17 cellular contexts compared by ENCODE assay signal in the genomic region with DNA sequence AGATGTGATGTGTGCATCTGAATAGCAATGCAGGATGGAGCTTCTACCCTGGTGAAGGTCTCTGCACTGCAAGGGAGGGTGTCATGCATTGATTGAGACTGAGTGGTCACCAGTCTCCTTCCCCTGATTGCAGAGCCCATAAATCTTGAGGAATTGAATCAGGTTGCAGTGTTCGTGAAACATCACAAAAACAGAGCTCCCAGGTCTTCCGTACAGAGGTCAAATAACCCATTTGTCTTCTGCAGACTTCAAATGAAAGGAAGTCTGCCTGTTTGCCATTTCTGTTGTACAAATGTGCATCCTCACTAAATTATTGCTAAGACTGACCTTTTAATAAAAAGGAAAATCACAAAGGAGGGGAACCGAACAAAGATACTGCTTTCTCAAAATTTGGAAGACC.
A peak's percentile ranks its signal among the peaks of the same experiment; 100 is the strongest.
DNase-seq lines count a peak whose midpoint lies in the region; ATAC-seq and TF ChIP-seq lines count a peak whose summit lies in the region.
"Had no signal": no experiment of that assay in that cellular context is flagged by ENCODE, and none has a peak within 500 bp of the region (broad histone marks: within the 10 kb centered on the region; RNA-seq: fewer than 3 reads in every experiment).

No MANE protein-coding gene starts in this region.

- ATAC-seq in heart left ventricle = no peak
- no peak for ATAC-seq in stimulated activated naive CD8-positive, alpha-beta T cell treated with anti-CD3 and anti-CD28 coated beads, Interleukin-15, amount 100 ng/mL, for 72 hours
- ATAC-seq: A549 had no signal

- no peak overlapping the region for H3K4me3 ChIP-seq in heart left ventricle
- no peak overlapping the region for H3K4me3 ChIP-seq in right atrium auricular region
- no peak overlapping the region for H3K4me3 ChIP-seq in mesodermal cell (ENCODE audit: extremely low read depth, insufficient read depth, low read length, poor library complexity, severe bottlenecking)
- H3K4me3 ChIP-seq in thymus (ENCODE audit: low read length) = no peak overlapping the region
- H3K4me3 ChIP-seq: A549 had no signal

- H3K27me3 Mint-ChIP-seq in CD14-positive monocyte (ENCODE audit: low read depth in 3 of 3) = peaks cover 0 to 2% (median 2%) of the 10 kb centered on the region in 3 donors
- H3K27me3 Mint-ChIP-seq in stimulated activated naive CD8-positive, alpha-beta T cell treated with anti-CD3 and anti-CD28 coated beads, Interleukin-15, amount 100 ng/mL, for 72 hours = peaks cover 8% of the 10 kb centered on the region

- H3K9me3 ChIP-seq in heart left ventricle = no peaks in the 10 kb centered on the region
- no peaks in the 10 kb centered on the region for H3K9me3 ChIP-seq in right atrium auricular region
- no peaks in the 10 kb centered on the region for H3K9me3 ChIP-seq in mesodermal cell (ENCODE audit: control insufficient read depth, low read length)
- no peaks in the 10 kb centered on the region for H3K9me3 ChIP-seq in thymus (ENCODE audit: control insufficient read depth)
- H3K9me3 ChIP-seq: A549, Caco-2 had no signal

- 68 to 75% (median 72%) methylated on average over 3 of the region's 3 CpGs for WGBS in heart left ventricle, 4 donors
- WGBS in mesodermal cell (ENCODE audit: insufficient coverage in 2 of 2), 2 experiments = 88 to 95% methylated on average over 2 of the region's 3 CpGs
- WGBS in thymus = 84% methylated on average over 3 of the region's 3 CpGs

- DNase-seq in heart left ventricle = no peak
- no peak for DNase-seq in right atrium auricular region (ENCODE audit: low spot score)
- peak; percentile 47 for DNase-seq in SK-N-DZ (ENCODE audit: low spot score)
- DNase-seq in CD14-positive monocyte (ENCODE audit: low spot score) = no peak
- no peak for DNase-seq in DMS53 (lab: John Stamatoyannopoulos, UW)
- DNase-seq in stimulated activated naive CD8-positive, alpha-beta T cell treated with anti-CD3 and anti-CD28 coated beads, Interleukin-15, amount 100 ng/mL, for 72 hours = no peak
- DNase-seq: AML-193, Caco-2, DMS79, GDM1, H9 had no signal

- H3K36me3 Mint-ChIP-seq in CD14-positive monocyte = no peaks in the 10 kb centered on the region
- H3K36me3 Mint-ChIP-seq: CD4-positive, CD25-positive, alpha-beta regulatory T cell; CD8-positive, alpha-beta memory T cell had no signal

- TF ChIP-seq POLR2A in heart left ventricle (IDR thresholded peaks at IDR 0.05) = no peak

- peaks cover 11 to 86% (median 68%) of the 10 kb centered on the region in 12 donors for H3K4me1 ChIP-seq in heart left ventricle
- peaks cover 0 to 62% of the 10 kb centered on the region in 2 donors for H3K4me1 ChIP-seq in right atrium auricular region
- peaks cover 31% of the 10 kb centered on the region for H3K4me1 ChIP-seq in mesodermal cell (ENCODE audit: control insufficient read depth, insufficient read depth, low read length, poor library complexity, severe bottlenecking)
- peaks cover 34% of the 10 kb centered on the region for H3K4me1 ChIP-seq in thymus (ENCODE audit: control insufficient read depth, insufficient read depth, low read length)

- H3K9me3 Mint-ChIP-seq in CD14-positive monocyte = no peaks in the 10 kb centered on the region
- H3K9me3 Mint-ChIP-seq in stimulated activated naive CD8-positive, alpha-beta T cell treated with anti-CD3 and anti-CD28 coated beads, Interleukin-15, amount 100 ng/mL, for 72 hours = no peaks in the 10 kb centered on the region
- H3K9me3 Mint-ChIP-seq: CD4-positive, CD25-positive, alpha-beta regulatory T cell; CD8-positive, alpha-beta memory T cell; H9 had no signal

- intact Hi-C loops in heart left ventricle (cut with DNase I) = no loop called here
- intact Hi-C loops in CD14-positive monocyte (cut with micrococcal nuclease) = no loop called here

- TF ChIP-seq CTCF in heart left ventricle (IDR thresholded peaks at IDR 0.05) (no peak), right atrium auricular region (IDR thresholded peaks at IDR 0.05) (no peak), CD14-positive monocyte (IDR thresholded peaks at IDR 0.05) (no peak)

- peak overlapping the region in 8 of 12 donors; percentile 22 to 83 (median 68) for H3K27ac ChIP-seq in heart left ventricle
- H3K27ac ChIP-seq in right atrium auricular region = no peak overlapping the region
- peak overlapping the region; percentile 36 for H3K27ac ChIP-seq in mesodermal cell (ENCODE audit: low read depth, low read length, severe bottlenecking)
- peak overlapping the region; percentile 53 for H3K27ac ChIP-seq in thymus (ENCODE audit: low read depth)
- H3K27ac ChIP-seq: 22Rv1, A549 had no signal

- H3K4me1 Mint-ChIP-seq in CD14-positive monocyte = peaks cover 25% of the 10 kb centered on the region
- peaks cover 28% of the 10 kb centered on the region for H3K4me1 Mint-ChIP-seq in stimulated activated naive CD8-positive, alpha-beta T cell treated with anti-CD3 and anti-CD28 coated beads, Interleukin-15, amount 100 ng/mL, for 72 hours

- H3K36me3 ChIP-seq in heart left ventricle (peaks cover 0 to 52% (median 9%) of the 10 kb centered on the region in 9 donors), right atrium auricular region (peaks cover 9% of the 10 kb centered on the region), mesodermal cell (ENCODE audit: control insufficient read depth, insufficient read depth, low read length) (peaks cover 58% of the 10 kb centered on the region), thymus (ENCODE audit: control insufficient read depth, insufficient read depth) (no peaks in the 10 kb centered on the region)

- H3K4me3 Mint-ChIP-seq in CD14-positive monocyte = no peak overlapping the region
- no peak overlapping the region for H3K4me3 Mint-ChIP-seq in stimulated activated naive CD8-positive, alpha-beta T cell treated with anti-CD3 and anti-CD28 coated beads, Interleukin-15, amount 100 ng/mL, for 72 hours
- H3K4me3 Mint-ChIP-seq: CD4-positive, CD25-positive, alpha-beta regulatory T cell; CD8-positive, alpha-beta memory T cell; H9 had no signal

- no peak overlapping the region for H3K27ac Mint-ChIP-seq in CD14-positive monocyte
- H3K27ac Mint-ChIP-seq in stimulated activated naive CD8-positive, alpha-beta T cell treated with anti-CD3 and anti-CD28 coated beads, Interleukin-15, amount 100 ng/mL, for 72 hours = no peak overlapping the region
- H3K27ac Mint-ChIP-seq: CD4-positive, CD25-positive, alpha-beta regulatory T cell; CD8-positive, alpha-beta memory T cell; H9 had no signal

- no peaks in the 10 kb centered on the region for H3K27me3 ChIP-seq in heart left ventricle
- H3K27me3 ChIP-seq in right atrium auricular region = no peaks in the 10 kb centered on the region
- no peaks in the 10 kb centered on the region for H3K27me3 ChIP-seq in thymus (ENCODE audit: control insufficient read depth, insufficient read depth)

Comparison
In these comparisons a context has a peak if more than half of its experiments do, and no peak if none do; other contexts are left out.
1. H3K27ac ChIP-seq: peak in heart left ventricle (8 of 12), mesodermal cell (single experiment) and thymus (single experiment); none in right atrium auricular region (0 of 2).